In genomic region chr5:174777545-174777944, GRCh38 we compare ENCODE assay signal across 27 cellular contexts. TPM values are rescaled to one million over a fixed set of nuclear protein-coding genes. Genes with fewer than 3 reads are reported as not detected.
"Had no signal": no experiment of that assay in that cellular context is flagged by ENCODE, and none has a peak within 500 bp of the region (broad histone marks: within the 10 kb centered on the region; RNA-seq: fewer than 3 reads in every experiment).

No MANE protein-coding gene starts in this region.

- ATAC-seq: activated CD8-positive, alpha-beta T cell treated with anti-CD3 and anti-CD28 coated beads for 36 hours; activated naive CD4-positive, alpha-beta T cell treated with anti-CD3 and anti-CD28 coated beads, Interleukin-2, amount 50 U/mL, for 72 hours; body of pancreas; effector memory CD8-positive, alpha-beta T cell; heart right ventricle; left lung; lower lobe of right lung; natural killer cell treated with Interleukin-12 subunit alpha and Interleukin-12 subunit beta and Interleukin-15 and Interleukin-18, amount 100 ng/mL, for 72 hours; right cardiac atrium; T-cell; upper lobe of right lung had no signal

- H3K9me3 ChIP-seq: lower lobe of right lung, upper lobe of right lung had no signal

- H3K27ac ChIP-seq: body of pancreas, cardiac muscle cell, heart right ventricle, left lung, lower lobe of right lung, upper lobe of right lung had no signal

- H3K4me1 ChIP-seq: body of pancreas, heart right ventricle, left lung, lower lobe of right lung, upper lobe of right lung had no signal

- DNase-seq: activated B cell treated with CpG ODN at 0.5 μM for 24 hours; activated CD4-positive, alpha-beta T cell treated with anti-CD3 and anti-CD28 coated beads, Interleukin-2, amount 50 U/mL, for 1 hour; activated CD8-positive, alpha-beta T cell treated with anti-CD3 and anti-CD28 coated beads for 36 hours; activated naive CD4-positive, alpha-beta T cell; activated T-cell treated with anti-CD3 and anti-CD28 coated beads, Interleukin-2, amount 50 U/mL, for 48 hours; body of pancreas; cortex of kidney; effector memory CD8-positive, alpha-beta T cell; erythroblast; foreskin fibroblast; heart right ventricle; kidney glomerular epithelial cell; left lung; lower lobe of right lung; mesenchymal stem cell; posterior cingulate gyrus; right cardiac atrium; stimulated activated CD4-positive, alpha-beta T cell treated with anti-CD3 and anti-CD28 coated beads, Interleukin-4, amount 100 ng/mL, for 1 hour; substantia nigra; T-cell; upper lobe of right lung had no signal

- H3K36me3 ChIP-seq: cardiac muscle cell, heart right ventricle, left lung, lower lobe of right lung, upper lobe of right lung had no signal

- H3K27me3 ChIP-seq: body of pancreas, cardiac muscle cell, upper lobe of right lung had no signal

- H3K4me3 ChIP-seq: body of pancreas, cardiac muscle cell, heart right ventricle, left lung, lower lobe of right lung, upper lobe of right lung had no signal

RNA-seq across cellular contexts. Expression of gene MSX2, which starts 53.2 kb away (rescaled TPM):
- total RNA-seq: activated B cell treated with CpG ODN at 0.5 μM for 24 hours; activated CD8-positive, alpha-beta T cell treated with anti-CD3 and anti-CD28 coated beads for 36 hours; activated naive CD4-positive, alpha-beta T cell treated with anti-CD3 and anti-CD28 coated beads, Interleukin-2, amount 50 U/mL, for 72 hours; activated T-helper 2 cell treated with anti-CD3 and anti-CD28 coated beads, Interferon-gamma antibody, Interleukin-2, Interleukin-4, amounts not matched to agents 10 μg/mL and 5 μg/mL and 100 μg/mL, durations not matched to agents 14 hours and 24 hours and 36 hours; body of pancreas; natural killer cell treated with Interleukin-12 subunit alpha and Interleukin-12 subunit beta and Interleukin-15 and Interleukin-18, amount 100 ng/mL, for 72 hours; skeletal muscle tissue; T-cell; T-helper 2 cell treated with Interferon-gamma antibody and Interleukin-4, amounts not matched to agents 100 ng/mL and 5 ng/mL, for 36 hours had no signal
